ENCODE assay signal across 24 cellular contexts in the genomic region with DNA sequence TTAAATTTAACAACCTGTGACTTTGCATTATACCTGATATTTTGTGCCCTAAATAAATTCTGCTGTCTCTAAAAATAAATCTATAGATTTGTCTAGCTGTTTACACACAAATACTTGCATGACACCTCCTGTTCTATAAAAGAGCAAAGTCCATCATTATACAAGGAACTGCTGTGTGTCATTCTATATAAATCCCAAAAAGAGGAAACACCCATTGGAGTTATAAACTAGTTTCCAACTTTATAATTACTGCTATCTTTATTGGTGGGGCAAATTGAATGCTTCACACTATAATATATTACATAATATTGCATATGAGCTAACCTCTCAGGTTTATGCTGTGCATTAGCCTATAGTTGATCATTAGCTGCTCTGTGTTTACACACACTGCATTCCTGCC.
"Had no signal": no experiment of that assay in that cellular context is flagged by ENCODE, and none has a peak within 500 bp of the region (broad histone marks: within the 10 kb centered on the region; RNA-seq: fewer than 3 reads in every experiment).

No MANE protein-coding gene starts in this region.

- H3K9me3 ChIP-seq: left ventricle myocardium inferior, ovary, prostate gland, suprapubic skin, thoracic aorta, tibial artery, uterus had no signal

- FAIRE-seq: keratinocyte had no signal

- H3K27me3 ChIP-seq: ovary, spleen, suprapubic skin, tibial artery, uterus had no signal

- H3K4me1 ChIP-seq: left ventricle myocardium inferior, prostate gland, spleen, suprapubic skin, uterus had no signal

- H3K27ac ChIP-seq: left ventricle myocardium inferior, ovary, prostate gland, skin epidermis, spleen, suprapubic skin, thoracic aorta, tibial artery, uterus had no signal

- H3K4me3 ChIP-seq: left ventricle myocardium inferior, lung, ovary, prostate gland, skin epidermis, spleen, suprapubic skin, thoracic aorta, tibial artery, uterus had no signal

- ATAC-seq: left cardiac atrium; naive thymus-derived CD4-positive, alpha-beta T cell; natural killer cell treated with Interleukin-12 subunit alpha and Interleukin-12 subunit beta and Interleukin-15 and Interleukin-18, amount 100 ng/mL, for 72 hours; right cardiac atrium; sciatic nerve; stimulated activated effector memory CD8-positive, alpha-beta T cell treated with anti-CD3 and anti-CD28 coated beads, Interleukin-12 subunit alpha, Interleukin-12 subunit beta, amount 100 ng/mL, for 72 hours had no signal

- DNase-seq: hippocampal formation; kidney glomerular epithelial cell; left cardiac atrium; left ventricle myocardium inferior; mesendoderm; naive thymus-derived CD4-positive, alpha-beta T cell; ovary; posterior cingulate gyrus; retina; right cardiac atrium; spleen; stimulated activated CD4-positive, alpha-beta T cell treated with anti-CD3 and anti-CD28 coated beads, Interleukin-4, amount 100 ng/mL, for 24 hours; stimulated activated naive CD4-positive, alpha-beta T cell; tibial artery; uterus had no signal

- H3K36me3 ChIP-seq: left ventricle myocardium inferior, ovary, prostate gland, spleen, suprapubic skin, thoracic aorta, tibial artery, uterus had no signal
